Comparison of ENCODE assay signal across 8 cellular contexts in genomic region chr1:6200188-6200809, GRCh38. TPM values are rescaled to one million over a fixed set of nuclear protein-coding genes. Genes with fewer than 3 reads are reported as not detected.
DNase-seq lines count a peak whose midpoint lies in the region; ATAC-seq, FAIRE-seq and TF ChIP-seq lines count a peak whose summit lies in the region.

No MANE protein-coding gene starts in this region.

- H3K4me1 ChIP-seq in adipocyte (ENCODE audit: control insufficient read depth, insufficient read depth, low read length) (peaks cover 23% of the 10 kb centered on the region), liver (ENCODE audit: control insufficient read depth in 4 of 4, insufficient read depth in 4 of 4, low read length in 3 of 4) (peaks cover 10 to 34% (median 27%) of the 10 kb centered on the region in 4 donors), urinary bladder (ENCODE audit: insufficient read depth) (no peaks in the 10 kb centered on the region)

- no peak for ATAC-seq in GM19467 (IDR thresholded peaks at IDR 0.05; ENCODE audit: unreplicated experiment)

- H3K9ac ChIP-seq in adipocyte (ENCODE audit: low read length) (peak overlapping the region; percentile 93), liver (ENCODE audit: low read depth in 1 of 2, low read length in 2 of 2) (peak overlapping the region in 1 of 2 donors; percentile 45)

- H3K27ac Mint-ChIP-seq in activated naive CD4-positive, alpha-beta T cell treated with anti-CD3 and anti-CD28 coated beads, Interleukin-2, amount 50 U/mL, for 24 hours = peak overlapping the region; percentile 98

- no peaks in the 10 kb centered on the region for H3K9me3 ChIP-seq in adipocyte (ENCODE audit: control insufficient read depth, low read length)
- H3K9me3 ChIP-seq in liver (ENCODE audit: control insufficient read depth in 4 of 4, low read length in 3 of 4) = no peaks in the 10 kb centered on the region

- no peak for TF ChIP-seq RAD21 in liver (IDR thresholded peaks at IDR 0.05)

- TF ChIP-seq POLR2A in H54 (IDR thresholded peaks at IDR 0.05; ENCODE audit: low read depth, low read length) = no peak

- H3K36me3 Mint-ChIP-seq in activated naive CD4-positive, alpha-beta T cell treated with anti-CD3 and anti-CD28 coated beads, Interleukin-2, amount 50 U/mL, for 24 hours = peaks cover 19% of the 10 kb centered on the region

- H3K27me3 ChIP-seq in adipocyte (replicated peaks; ENCODE audit: control insufficient read depth, insufficient read depth, low read length) (no peaks in the 10 kb centered on the region), liver (ENCODE audit: control insufficient read depth in 4 of 4, insufficient read depth in 4 of 4, low read length in 3 of 4) (no peaks in the 10 kb centered on the region)

- H3K9me3 Mint-ChIP-seq in activated naive CD4-positive, alpha-beta T cell treated with anti-CD3 and anti-CD28 coated beads, Interleukin-2, amount 50 U/mL, for 24 hours = no peaks in the 10 kb centered on the region

- H3K27me3 Mint-ChIP-seq in activated naive CD4-positive, alpha-beta T cell treated with anti-CD3 and anti-CD28 coated beads, Interleukin-2, amount 50 U/mL, for 24 hours = peaks cover 1% of the 10 kb centered on the region

- peak overlapping the region; percentile 100 for H3K4me3 Mint-ChIP-seq in activated naive CD4-positive, alpha-beta T cell treated with anti-CD3 and anti-CD28 coated beads, Interleukin-2, amount 50 U/mL, for 24 hours

- DNase-seq in activated naive CD4-positive, alpha-beta T cell (lab: John Stamatoyannopoulos, UW) = no peak
- DNase-seq in adipocyte (ENCODE audit: low read depth) = no peak
- no peak for DNase-seq in H54 (ENCODE audit: insufficient read length, low spot score)
- no peak for DNase-seq in NAMALWA (ENCODE audit: low spot score)

- H3K36me3 ChIP-seq in adipocyte (ENCODE audit: control insufficient read depth, insufficient read depth, low read length, severe bottlenecking) (peaks cover 19% of the 10 kb centered on the region), liver (ENCODE audit: control insufficient read depth in 4 of 4, insufficient read depth in 3 of 4, low read depth in 1 of 4, low read length in 3 of 4) (peaks cover 0 to 12% (median 9%) of the 10 kb centered on the region in 4 donors), urinary bladder (ENCODE audit: insufficient read depth) (no peaks in the 10 kb centered on the region)

- H3K4me3 ChIP-seq in adipocyte (ENCODE audit: low read length) (peak overlapping the region; percentile 89), liver (ENCODE audit: low read depth in 1 of 3, low read length in 3 of 3) (peak overlapping the region; percentile 39 to 94 (median 40)), urinary bladder (ENCODE audit: low read depth, low read length) (peak overlapping the region; percentile 41)

- 83% methylated on average over 10 of the region's 10 CpGs for WGBS in liver
- WGBS in urinary bladder = 56% methylated on average over 10 of the region's 10 CpGs

- H3K4me1 Mint-ChIP-seq in activated naive CD4-positive, alpha-beta T cell treated with anti-CD3 and anti-CD28 coated beads, Interleukin-2, amount 50 U/mL, for 24 hours = peaks cover 48% of the 10 kb centered on the region

- FAIRE-seq in H54 (lab: Jason Lieb, UNC) = no peak

- H3K27ac ChIP-seq in liver (ENCODE audit: low read depth in 1 of 2, low read length in 2 of 2) (no peak overlapping the region), urinary bladder (ENCODE audit: low read depth) (peak overlapping the region; percentile 49)

- no peak for TF ChIP-seq CTCF in liver (IDR thresholded peaks at IDR 0.05; ENCODE audit: low read depth, low read length, missing input control)

TF ChIP-seq in liver, 16 proteins besides CTCF, POLR2A, EP300 and RAD21:
- no peak for TF ChIP-seq JUND (IDR thresholded peaks at IDR 0.05)
- no peak for TF ChIP-seq HNF4G (IDR thresholded peaks at IDR 0.05)
- TF ChIP-seq EGR1 (IDR thresholded peaks at IDR 0.05; ENCODE audit: low read depth in 2 of 2) = no peak
- TF ChIP-seq REST (IDR thresholded peaks at IDR 0.05) = no peak
- no peak for TF ChIP-seq FOXA1 (IDR thresholded peaks at IDR 0.05)
- TF ChIP-seq ATF3 (IDR thresholded peaks at IDR 0.05) = no peak
- no peak for TF ChIP-seq SP1 (IDR thresholded peaks at IDR 0.05)
- TF ChIP-seq NR2F2 (IDR thresholded peaks at IDR 0.05) = no peak
- no peak for TF ChIP-seq RXRA (IDR thresholded peaks at IDR 0.05)
- TF ChIP-seq TAF1 (conservative IDR thresholded peaks at IDR 0.05) = no peak
- no peak for TF ChIP-seq YY1 (IDR thresholded peaks at IDR 0.05)
- no peak for TF ChIP-seq HNF4A (conservative IDR thresholded peaks at IDR 0.05)

RNA-seq across cellular contexts. Expression of gene RPL22, which starts 0.9 kb away (rescaled TPM):
- total RNA-seq in liver = 10 to 100 TPM; 38.9 to 77.9 TPM
- 100 to 1,000 TPM in 1 of 2 donors, 10 to 100 TPM in 1; 76.7 to 105 TPM for polyA plus RNA-seq in liver
- 229 TPM for total RNA-seq in urinary bladder
- polyA plus RNA-seq in urinary bladder = 509 TPM

RNA-seq across cellular contexts. Expression of gene RNF207, which starts 5.6 kb away (rescaled TPM):
- total RNA-seq in liver (10 to 100 TPM in 1 of 2 donors, 1 to 10 TPM in 1; 7.6 to 13.7 TPM), urinary bladder (12.8 TPM)
- polyA plus RNA-seq in liver (1 to 10 TPM; 3.3 to 4.0 TPM), urinary bladder (14.1 TPM)

RNA-seq across cellular contexts. Expression of gene CHD5, which starts 20.2 kb away (rescaled TPM):
- under 1 TPM; under 0.01 to 0.08 TPM for total RNA-seq in liver
- polyA plus RNA-seq in liver = not detected
- 0.53 TPM for total RNA-seq in urinary bladder
- 1.6 TPM for polyA plus RNA-seq in urinary bladder

RNA-seq across cellular contexts. Expression of gene ICMT, which starts 35.5 kb away (rescaled TPM):
- total RNA-seq in liver (10 to 100 TPM; 26.8 to 38.2 TPM), urinary bladder (61.6 TPM)
- polyA plus RNA-seq in liver (10 to 100 TPM in 1 of 2 donors, 1 to 10 TPM in 1; 7.1 to 16.8 TPM), urinary bladder (46.3 TPM)

RNA-seq across cellular contexts. Expression of gene HES3, which starts 43.7 kb away (rescaled TPM):
- total RNA-seq in liver (not detected), urinary bladder (not detected)
- polyA plus RNA-seq in liver (not detected), urinary bladder (not detected)
